19 cellular contexts compared by ENCODE assay signal in genomic region chr2:172792711-172793110, GRCh38. TPM values are rescaled to one million over a fixed set of nuclear protein-coding genes. Genes with fewer than 3 reads are reported as not detected.
A peak's percentile ranks its signal among the peaks of the same experiment; 100 is the strongest.
DNase-seq lines count a peak whose midpoint lies in the region; ATAC-seq and TF ChIP-seq lines count a peak whose summit lies in the region.
"Had no signal": no experiment of that assay in that cellular context is flagged by ENCODE, and none has a peak within 500 bp of the region (broad histone marks: within the 10 kb centered on the region; RNA-seq: fewer than 3 reads in every experiment).

No MANE protein-coding gene starts in this region.

- TF ChIP-seq RAD21 in IMR-90 (IDR thresholded peaks at IDR 0.05; ENCODE audit: low read length), result no peak

- no peak overlapping the region for H2AK5ac ChIP-seq in IMR-90 (ENCODE audit: low read depth, low read length)

- H3K27ac ChIP-seq in IMR-90 (ENCODE audit: insufficient read depth, low read length), result no peak overlapping the region
- no peak overlapping the region for H3K27ac ChIP-seq in foreskin keratinocyte
- H3K27ac ChIP-seq: A549, RWPE1 had no signal

- H3K36me3 ChIP-seq in IMR-90 (ENCODE audit: control insufficient read depth, insufficient read depth, low read length), result no peaks in the 10 kb centered on the region

- no peak overlapping the region for H3K4me3 ChIP-seq in AG10803 (ENCODE audit: low read length)
- no peak overlapping the region for H3K4me3 ChIP-seq in IMR-90 (ENCODE audit: insufficient read depth, low read depth, low read length)
- H3K4me3 ChIP-seq in astrocyte of the cerebellum (ENCODE audit: low read depth, low read length), result no peak overlapping the region
- H3K4me3 ChIP-seq: A549 had no signal

- H3K27me3 ChIP-seq in IMR-90 (ENCODE audit: control insufficient read depth, insufficient read depth, low read length) (no peaks in the 10 kb centered on the region), foreskin keratinocyte (no peaks in the 10 kb centered on the region)

- no peak overlapping the region for H2BK120ac ChIP-seq in IMR-90 (ENCODE audit: low read depth, low read length)

- ATAC-seq in IMR-90 (ENCODE audit: low read depth) (peak; percentile 90), foreskin keratinocyte (no peak), GM21717 (IDR thresholded peaks at IDR 0.05; ENCODE audit: unreplicated experiment) (no peak)
- ATAC-seq: A549, PC-3 had no signal

- dilution Hi-C loops in IMR-90 (cut with HindIII; ENCODE audit: low sequenced_read_pairs, unreplicated experiment), result no loop called here

- in situ Hi-C loops in IMR-90 (cut with MboI; ENCODE audit: low sequenced_read_pairs) (no loop called here), astrocyte of the cerebellum (cut with HindIII; ENCODE audit: low sequenced_read_pairs) (no loop called here)

- intact Hi-C loops in IMR-90 (cut with micrococcal nuclease), result no loop called here

- no peak overlapping the region for H2BK5ac ChIP-seq in IMR-90 (ENCODE audit: low read depth, low read length, poor library complexity, severe bottlenecking)

- H3K14ac ChIP-seq in IMR-90 (replicated peaks; ENCODE audit: low read depth, low read length), result 0 out of 2 replicates have a peak overlapping the region, but pooled peaks have one; percentile 13

- TF ChIP-seq POLR2A in IMR-90 (IDR thresholded peaks at IDR 0.05; ENCODE audit: low read depth, low read length), result no peak

- TF ChIP-seq CTCF in AG10803 (conservative IDR thresholded peaks at IDR 0.05; ENCODE audit: low read length), result no peak
- TF ChIP-seq CTCF in IMR-90 (conservative IDR thresholded peaks at IDR 0.05; ENCODE audit: low read depth, low read length), result 0 out of 2 replicates have a peak, but pooled peaks have one; percentile 1
- no peak for TF ChIP-seq CTCF in astrocyte of the cerebellum (IDR thresholded peaks at IDR 0.05; ENCODE audit: low read depth, low read length, missing control alignments)
- peak; percentile 3 for TF ChIP-seq CTCF in foreskin keratinocyte (conservative IDR thresholded peaks at IDR 0.05)

- H3K4me2 ChIP-seq in IMR-90 (ENCODE audit: low read depth, low read length), result no peak overlapping the region
- H3K4me2 ChIP-seq: A549 had no signal

- POLR2A ChIA-PET in IMR-90 (lab: Charles Lee; ENCODE audit: unreplicated experiment), result no interaction called here

- no peak overlapping the region for H3K56ac ChIP-seq in IMR-90 (ENCODE audit: extremely low read depth, insufficient read depth, low read length)

- no peak overlapping the region for H2AFZ ChIP-seq in IMR-90 (replicated peaks; ENCODE audit: low read length, poor library complexity)

- no peak overlapping the region for H4K91ac ChIP-seq in IMR-90 (ENCODE audit: insufficient read depth, low read depth, low read length)

- H2AK9ac ChIP-seq in IMR-90 (replicated peaks; ENCODE audit: low read depth, low read length, poor library complexity), result no peak overlapping the region

- H3K4me1 ChIP-seq in IMR-90 (ENCODE audit: control insufficient read depth, insufficient read depth, low read length) (peaks cover 7% of the 10 kb centered on the region), foreskin keratinocyte (peaks cover 9% of the 10 kb centered on the region)
- H3K4me1 ChIP-seq: A549, Caco-2 had no signal

- no peak overlapping the region for H3K23ac ChIP-seq in IMR-90 (ENCODE audit: low read depth, low read length)

- no peak overlapping the region for H3K4ac ChIP-seq in IMR-90 (ENCODE audit: low read depth, low read length)

- CTCF ChIA-PET in IMR-90 (lab: Yijun Ruan, JAX), result no interaction called here

- no peaks in the 10 kb centered on the region for H3K79me1 ChIP-seq in IMR-90 (ENCODE audit: low read depth in 1 of 2, low read length in 2 of 2)

- no peaks in the 10 kb centered on the region for H3K9me3 ChIP-seq in IMR-90 (ENCODE audit: control insufficient read depth, insufficient read depth, low read length)
- H3K9me3 ChIP-seq: A549, Caco-2 had no signal

- no peak overlapping the region for H4K5ac ChIP-seq in IMR-90 (ENCODE audit: low read depth, low read length)

- H4K20me1 ChIP-seq in IMR-90 (ENCODE audit: insufficient read depth, low read length), result no peaks in the 10 kb centered on the region

- DNase-seq in AG10803 (ENCODE audit: low read depth), result peak; percentile 32
- DNase-seq in IMR-90, result peak; percentile 68
- peak; percentile 37 for DNase-seq in astrocyte of the cerebellum (ENCODE audit: low read depth)
- peak in 1 of 2 donors; percentile 29 for DNase-seq in foreskin keratinocyte
- no peak for DNase-seq in NCI-H1048 (lab: John Stamatoyannopoulos, UW)
- no peak for DNase-seq in cerebellum (ENCODE audit: low spot score)
- DNase-seq in GM03348 (ENCODE audit: low spot score), result no peak
- DNase-seq: AML-193, Caco-2, NCI-H1417, NCI-H187, NCI-H226, NCI-H524 treated with DMSO at 0.1 percent for 48 hours, PC-3, SIG-M5 had no signal

- H2BK20ac ChIP-seq in IMR-90 (ENCODE audit: low read depth, low read length), result peak overlapping the region; percentile 13; the same call in 1 of the 2 replicates

- no peak overlapping the region for H4K8ac ChIP-seq in IMR-90 (ENCODE audit: low read depth in 2 of 2, low read length in 2 of 2)

- BruUV-seq in IMR-90 (replicated peaks; lab: Mats Ljungman, UMichigan), result no TSS peak

- H3K18ac ChIP-seq in IMR-90 (ENCODE audit: low read depth, low read length), result no peak overlapping the region

- H3K9me1 ChIP-seq in IMR-90 (ENCODE audit: insufficient read depth, low read length), result no peaks in the 10 kb centered on the region

- no peak overlapping the region for H2BK15ac ChIP-seq in IMR-90 (ENCODE audit: low read depth, low read length)

- no peak overlapping the region for H3K9ac ChIP-seq in IMR-90 (ENCODE audit: low read depth, low read length)

TF ChIP-seq in IMR-90, 13 proteins besides CTCF, POLR2A, EP300 and RAD21:
- peak; percentile 73 for TF ChIP-seq BHLHE40 (IDR thresholded peaks at IDR 0.05; ENCODE audit: low read depth, low read length)
- no peak for TF ChIP-seq RCOR1 (IDR thresholded peaks at IDR 0.05; ENCODE audit: insufficient replicate concordance, low read length)

RNA-seq across cellular contexts. Expression of gene RAPGEF4, which starts 57.1 kb away (rescaled TPM):
- total RNA-seq in IMR-90 (2012; rRNA removed), result 3.2 and 3.6 TPM in 2 replicates
- 1.7 and 1.8 TPM in 2 replicates for polyA plus RNA-seq in IMR-90 (2012; rRNA removed)
- 0.27 and 0.81 TPM in 2 replicates for polyA plus RNA-seq in IMR-90 (2012; cell fraction: cytosol; rRNA removed)
- polyA plus RNA-seq in IMR-90 (2012; cell fraction: nucleus; rRNA removed; ENCODE audit: low replicate concordance), result 0.98 and 7.4 TPM in 2 replicates
- total RNA-seq in foreskin keratinocyte, result 1.1 and 1.3 TPM in 2 replicates
- polyA plus RNA-seq in foreskin keratinocyte, result 0.58 and 0.60 TPM in 2 replicates
- 45.1 TPM for total RNA-seq in cerebellum
- polyA plus RNA-seq: CD14-positive monocyte had no signal

Comparison
In these comparisons a context has a peak if more than half of its experiments do, and no peak if none do; other contexts are left out.
1. DNase-seq: peak in AG10803 (single experiment), IMR-90 (single experiment) and astrocyte of the cerebellum (single experiment); none in NCI-H1048 (single experiment), cerebellum (single experiment) and GM03348 (single experiment).
2. CTCF ChIP-seq: peak in IMR-90 (single experiment) and foreskin keratinocyte (single experiment); none in AG10803 (single experiment) and astrocyte of the cerebellum (single experiment).